Comparison of ENCODE assay signal across 15 cellular contexts in the genomic region with DNA sequence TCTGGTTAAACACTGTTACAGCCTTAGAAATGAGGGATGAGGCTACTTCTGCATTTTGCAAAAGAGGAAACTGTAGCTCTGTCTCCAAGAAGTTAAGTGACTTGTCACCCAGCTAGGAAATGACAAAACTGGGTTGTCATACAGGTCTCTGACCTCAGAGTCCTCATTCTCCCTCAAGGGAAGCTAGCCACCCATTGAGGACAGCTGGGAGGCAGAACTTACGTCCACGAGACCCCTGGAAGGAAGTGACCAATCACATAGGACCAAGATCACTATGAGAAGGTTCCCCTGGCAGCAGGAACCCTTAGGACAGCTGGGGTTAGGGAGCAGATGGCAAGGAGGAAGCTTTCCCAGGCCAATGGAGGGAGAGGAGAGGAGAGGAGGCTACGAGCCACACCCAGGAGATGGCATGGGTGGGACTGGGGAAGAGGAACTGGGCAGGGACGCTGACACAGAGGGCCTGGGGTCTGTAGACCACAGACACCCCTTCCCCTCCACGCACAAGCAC. TPM values are rescaled to one million over a fixed set of nuclear protein-coding genes. Genes with fewer than 3 reads are reported as not detected.
A peak's percentile ranks its signal among the peaks of the same experiment; 100 is the strongest.
DNase-seq lines count a peak whose midpoint lies in the region; ATAC-seq and TF ChIP-seq lines count a peak whose summit lies in the region.
"Had no signal": no experiment of that assay in that cellular context is flagged by ENCODE, and none has a peak within 500 bp of the region (broad histone marks: within the 10 kb centered on the region; RNA-seq: fewer than 3 reads in every experiment).

No MANE protein-coding gene starts in this region.

- H3K27ac Mint-ChIP-seq in activated naive CD4-positive, alpha-beta T cell treated with anti-CD3 and anti-CD28 coated beads, Interleukin-2, amount 50 U/mL, for 72 hours, result peak overlapping the region; percentile 18 to 50
- H3K27ac Mint-ChIP-seq in neural progenitor cell, result peak overlapping the region; percentile 46

- TF ChIP-seq CTCF in neural progenitor cell (IDR thresholded peaks at IDR 0.05), result no peak

- no peaks in the 10 kb centered on the region for H3K9me3 Mint-ChIP-seq in activated naive CD4-positive, alpha-beta T cell treated with anti-CD3 and anti-CD28 coated beads, Interleukin-2, amount 50 U/mL, for 72 hours
- no peaks in the 10 kb centered on the region for H3K9me3 Mint-ChIP-seq in neural progenitor cell

- H4K20me1 ChIP-seq in neural progenitor cell (ENCODE audit: low read depth), result peaks cover 57% of the 10 kb centered on the region

- no peaks in the 10 kb centered on the region for H3K79me2 ChIP-seq in neural progenitor cell (ENCODE audit: low read depth)

- H3K4me3 Mint-ChIP-seq in neural progenitor cell, result no peak overlapping the region

- no peaks in the 10 kb centered on the region for H3K9me3 ChIP-seq in neural progenitor cell (ENCODE audit: low read depth)
- H3K9me3 ChIP-seq: MG63, thoracic aorta had no signal

- peaks cover 0 to 9% of the 10 kb centered on the region in 2 donors for H3K36me3 Mint-ChIP-seq in activated naive CD4-positive, alpha-beta T cell treated with anti-CD3 and anti-CD28 coated beads, Interleukin-2, amount 50 U/mL, for 72 hours
- peaks cover 30% of the 10 kb centered on the region for H3K36me3 Mint-ChIP-seq in neural progenitor cell

- peak overlapping the region; percentile 27 for H3K9ac ChIP-seq in neural progenitor cell

- no peak overlapping the region for H3K4me2 ChIP-seq in neural progenitor cell

- H3K27me3 ChIP-seq in neural progenitor cell, result no peaks in the 10 kb centered on the region
- H3K27me3 ChIP-seq: MG63 had no signal

- H3F3A ChIP-seq in neural progenitor cell (ENCODE audit: low read depth), result peaks cover 7% of the 10 kb centered on the region

- intact Hi-C loops in Right ventricle myocardium inferior (cut with DNase I), result no loop called here

- no peaks in the 10 kb centered on the region for H3K4me1 ChIP-seq in neural progenitor cell

- no peaks in the 10 kb centered on the region for H3K27me3 Mint-ChIP-seq in neural progenitor cell (ENCODE audit: insufficient read depth, low read depth)

- no peak for DNase-seq in activated naive CD4-positive, alpha-beta T cell treated with anti-CD3 and anti-CD28 coated beads, Interleukin-2, amount 50 U/mL, for 72 hours (ENCODE audit: low spot score in 2 of 2)
- no peak for DNase-seq in activated naive CD4-positive, alpha-beta T cell (lab: John Stamatoyannopoulos, UW)
- peak; percentile 87 for DNase-seq in Right ventricle myocardium inferior (ENCODE audit: missing footprints)
- no peak for DNase-seq in neural progenitor cell (ENCODE audit: low spot score)
- no peak for DNase-seq in A172 (ENCODE audit: low spot score)
- no peak for DNase-seq in T1000 (lab: John Stamatoyannopoulos, UW)
- DNase-seq: 8988T; EL; MG63; NCI-H748 treated with DMSO at 0.1 percent for 48 hours; stimulated activated CD4-positive, alpha-beta T cell treated with anti-CD3 and anti-CD28 coated beads, Interleukin-2, amount 100 ng/mL, for 48 hours had no signal

- no peak overlapping the region for H3K27ac ChIP-seq in neural progenitor cell

- no peak overlapping the region for H2AFZ ChIP-seq in neural progenitor cell (replicated peaks)

- no peak for ATAC-seq in activated naive CD4-positive, alpha-beta T cell treated with anti-CD3 and anti-CD28 coated beads, Interleukin-2, amount 50 U/mL, for 72 hours
- ATAC-seq in Right ventricle myocardium inferior (peak; percentile 73), GM18520 (IDR thresholded peaks at IDR 0.05; ENCODE audit: unreplicated experiment) (no peak), GM19463 (IDR thresholded peaks at IDR 0.05; ENCODE audit: unreplicated experiment) (no peak)

- H3K4me3 ChIP-seq in neural progenitor cell, result no peak overlapping the region
- H3K4me3 ChIP-seq: MG63, thoracic aorta had no signal

- peaks cover 20% of the 10 kb centered on the region for H3K4me1 Mint-ChIP-seq in neural progenitor cell

- H3K36me3 ChIP-seq in neural progenitor cell, result peaks cover 7% of the 10 kb centered on the region

RNA-seq across cellular contexts. Expression of a gene that starts 11.2 kb away (rescaled TPM):
- 10 to 100 TPM; 38.9 to 50.7 TPM for total RNA-seq in activated naive CD4-positive, alpha-beta T cell treated with anti-CD3 and anti-CD28 coated beads, Interleukin-2, amount 50 U/mL, for 72 hours
- total RNA-seq in Right ventricle myocardium inferior (29.3 TPM), neural progenitor cell (ENCODE audit: low replicate concordance) (41.1 and 54.8 TPM in 2 replicates)
- total RNA-seq in A172 (2014; rRNA removed; shearing (Covaris generic)), result 28.1 and 32.5 TPM in 2 replicates

RNA-seq across cellular contexts. Expression of a gene that starts 41.7 kb away (rescaled TPM):
- total RNA-seq in activated naive CD4-positive, alpha-beta T cell treated with anti-CD3 and anti-CD28 coated beads, Interleukin-2, amount 50 U/mL, for 72 hours, result 1 to 10 TPM; 3.5 to 8.7 TPM
- total RNA-seq in Right ventricle myocardium inferior, result 3.0 TPM
- 7.3 and 7.9 TPM in 2 replicates for total RNA-seq in neural progenitor cell (ENCODE audit: low replicate concordance)
- 0.05 and 0.36 TPM in 2 replicates for total RNA-seq in A172 (2014; rRNA removed; shearing (Covaris generic))

RNA-seq across cellular contexts. Expression of a gene that starts 42.4 kb away (rescaled TPM):
- not detected for total RNA-seq in activated naive CD4-positive, alpha-beta T cell treated with anti-CD3 and anti-CD28 coated beads, Interleukin-2, amount 50 U/mL, for 72 hours
- total RNA-seq in Right ventricle myocardium inferior (not detected), neural progenitor cell (ENCODE audit: low replicate concordance) (1.3 TPM in 1 of 2 replicates, not detected in the other)
- total RNA-seq in A172 (2014; rRNA removed; shearing (Covaris generic)), result not detected in 2 replicates
- total RNA-seq: epithelial cell of proximal tubule, thoracic aorta had no signal
